ENCODE assay signal across 27 cellular contexts in the genomic region with DNA sequence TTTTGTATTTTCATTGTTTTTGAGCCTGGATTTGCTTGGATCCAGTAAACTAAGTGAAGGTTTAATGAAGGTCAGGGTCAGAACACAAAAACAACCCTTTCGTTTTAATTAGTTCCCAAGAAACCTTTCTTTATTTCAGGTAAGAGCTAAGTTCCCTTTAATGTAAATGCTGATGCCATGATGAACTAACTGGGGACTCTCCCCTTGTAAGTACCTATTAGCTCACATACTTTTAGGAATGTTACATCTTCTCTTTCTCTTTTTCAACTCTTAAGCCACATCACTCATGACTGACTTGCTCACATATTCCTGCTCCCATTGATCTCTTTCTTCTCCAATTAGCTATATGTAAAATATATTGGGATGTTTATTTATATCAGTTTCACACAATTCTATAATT.
DNase-seq lines count a peak whose midpoint lies in the region; ATAC-seq, FAIRE-seq and TF ChIP-seq lines count a peak whose summit lies in the region.
"Had no signal": no experiment of that assay in that cellular context is flagged by ENCODE, and none has a peak within 500 bp of the region (broad histone marks: within the 10 kb centered on the region; RNA-seq: fewer than 3 reads in every experiment).

No MANE protein-coding gene starts in this region.

- H3K23me2 ChIP-seq in H9 (ENCODE audit: insufficient read length, low read depth, low read length, poor library complexity, severe bottlenecking) (no peaks in the 10 kb centered on the region), H1 (ENCODE audit: low read depth, low read length) (no peaks in the 10 kb centered on the region)

- H2BK12ac ChIP-seq in H9 (ENCODE audit: insufficient read length, low read depth, low read length) = no peak overlapping the region
- H2BK12ac ChIP-seq in H1 (ENCODE audit: low read depth, low read length) = no peak overlapping the region

- no peaks in the 10 kb centered on the region for H4K20me1 ChIP-seq in H9 (ENCODE audit: control insufficient read depth, insufficient read depth, insufficient read length)
- H4K20me1 ChIP-seq in H1 (replicated peaks in 1 of 2; ENCODE audit: control insufficient read depth in 1 of 2, insufficient read depth in 2 of 2, low read length in 2 of 2) = no peaks in the 10 kb centered on the region
- H4K20me1 ChIP-seq: BLaER1 had no signal

- no peak overlapping the region for H2BK15ac ChIP-seq in H9 (ENCODE audit: low read depth, low read length)
- no peak overlapping the region for H2BK15ac ChIP-seq in H1 (ENCODE audit: low read length)

- peaks cover 0 to 3% (median 0%) of the 10 kb centered on the region in 3 experiments; a peak in 1 of 7 replicates for H3K36me3 Mint-ChIP-seq in H9 (ENCODE audit: insufficient read depth in 1 of 3, low read depth in 3 of 3)
- H3K36me3 Mint-ChIP-seq in stimulated activated naive B cell treated with anti-CD40 and anti-IgM and Interleukin-4, amounts not matched to agents 10 μg/mL and 1 μg/mL and 100 μg/mL, for 72 hours = no peaks in the 10 kb centered on the region
- H3K36me3 Mint-ChIP-seq in activated CD8-positive, alpha-beta T cell treated with anti-CD3 and anti-CD28 coated beads, Interleukin-2, amount 10 ng/mL, durations not matched to agents 7 days and 5 days (ENCODE audit: low read depth) = no peaks in the 10 kb centered on the region
- H3K36me3 Mint-ChIP-seq: CD14-positive monocyte; CD4-positive, alpha-beta memory T cell; CD4-positive, CD25-positive, alpha-beta regulatory T cell; CD8-positive, alpha-beta memory T cell had no signal

- H3K36me3 ChIP-seq in H1 (ENCODE audit: control insufficient read depth in 2 of 4, insufficient read depth in 4 of 4, low read length in 3 of 4) = no peaks in the 10 kb centered on the region
- H3K36me3 ChIP-seq: BE2C, BLaER1 had no signal

- TF ChIP-seq CTCF in H9 (conservative IDR thresholded peaks at IDR 0.05) (no peak), H1 (IDR thresholded peaks at IDR 0.05; ENCODE audit: control extremely low read depth in 1 of 3, insufficient read depth in 1 of 3, low read depth in 1 of 3, low read length in 3 of 3) (no peak)

- CTCF ChIA-PET in H1 (lab: Charles Lee; ENCODE audit: partially characterized antibody) = no interaction called here
- CTCF ChIA-PET in activated CD8-positive, alpha-beta T cell treated with anti-CD3 and anti-CD28 coated beads, Interleukin-2, amount 10 ng/mL, durations not matched to agents 7 days and 5 days (lab: Charles Lee) = no interaction called here

- no peaks in the 10 kb centered on the region for H3K79me1 ChIP-seq in H9 (ENCODE audit: insufficient read depth, low read depth, low read length, poor library complexity, severe bottlenecking)
- no peaks in the 10 kb centered on the region for H3K79me1 ChIP-seq in H1 (ENCODE audit: low read depth, low read length)

- H2AFZ ChIP-seq in H9 (ENCODE audit: low read length) (peak overlapping the region; percentile 14), H1 (ENCODE audit: low read length) (0 out of 2 replicates have a peak overlapping the region, but pooled peaks have one; percentile 30)

- H2BK120ac ChIP-seq in H9 (ENCODE audit: low read depth, low read length, poor library complexity, severe bottlenecking) (no peak overlapping the region), H1 (replicated peaks; ENCODE audit: low read depth, low read length) (no peak overlapping the region)

- H3K56ac ChIP-seq in H9 (ENCODE audit: insufficient read length, low read depth, low read length) = no peak overlapping the region
- no peak overlapping the region for H3K56ac ChIP-seq in H1 (replicated peaks; ENCODE audit: insufficient read length, low read depth, low read length)

- DNase-seq in H9 (no peak), H1 (ENCODE audit: low read depth in 1 of 2, low spot score in 2 of 2) (no peak), NCI-H1930 (lab: John Stamatoyannopoulos, UW) (no peak)
- DNase-seq in stimulated activated naive B cell treated with anti-CD40 and anti-IgM and Interleukin-4, amounts not matched to agents 10 μg/mL and 1 μg/mL and 100 μg/mL, for 72 hours = no peak
- no peak for DNase-seq in activated CD8-positive, alpha-beta T cell treated with anti-CD3 and anti-CD28 coated beads, Interleukin-2, amount 10 ng/mL, durations not matched to agents 7 days and 5 days
- DNase-seq: 8988T; ACHN; BE2C; C1 segment of cervical spinal cord; CD4-positive, alpha-beta memory T cell; CD4-positive, CD25-positive, alpha-beta regulatory T cell; CD8-positive, alpha-beta memory T cell; COR-L47; DMS 273 treated with DMSO at 0.1 percent for 48 hours; DMS153; DMS53; DMS79; DND-41; EL; GDM1 had no signal

- ATAC-seq in stimulated activated naive B cell treated with anti-CD40 and anti-IgM and Interleukin-4, amounts not matched to agents 10 μg/mL and 1 μg/mL and 100 μg/mL, for 72 hours (replicated peaks) = peak; percentile 54 to 76
- no peak for ATAC-seq in activated CD8-positive, alpha-beta T cell treated with anti-CD3 and anti-CD28 coated beads, Interleukin-2, amount 10 ng/mL, durations not matched to agents 7 days and 5 days
- no peak for ATAC-seq in GM21515 (IDR thresholded peaks at IDR 0.05; ENCODE audit: unreplicated experiment)
- ATAC-seq: GM12878 had no signal

- no peak for FAIRE-seq in H1 (lab: Jason Lieb, UNC)
- FAIRE-seq: A204.1, GM12878, GM12892, GM18507 had no signal

- no peak overlapping the region for H2BK20ac ChIP-seq in H9 (ENCODE audit: low read depth, low read length, poor library complexity, severe bottlenecking)
- H2BK20ac ChIP-seq in H1 (ENCODE audit: low read length) = no peak overlapping the region

- H3K4me3 ChIP-seq in H1 (ENCODE audit: extremely low read depth in 1 of 4, insufficient read depth in 2 of 4, low read depth in 3 of 4, low read length in 4 of 4) = no peak overlapping the region
- H3K4me3 ChIP-seq: BLaER1, GM12878 had no signal

- H3K9ac ChIP-seq in H9 (ENCODE audit: extremely low read depth, insufficient read length, low read length) = no peak overlapping the region
- no peak overlapping the region for H3K9ac ChIP-seq in H1 (replicated peaks in 1 of 4; ENCODE audit: extremely low read depth in 1 of 4, low read depth in 3 of 4, low read length in 3 of 4)
- H3K9ac ChIP-seq: BLaER1 had no signal

- H3K27ac ChIP-seq in H9 (ENCODE audit: insufficient read length, low read depth, low read length) (no peak overlapping the region), H1 (ENCODE audit: low read depth, low read length) (no peak overlapping the region)
- H3K27ac ChIP-seq: BLaER1 had no signal

- H3K4ac ChIP-seq in H9 (ENCODE audit: low read depth, low read length) (no peak overlapping the region), H1 (replicated peaks; ENCODE audit: insufficient read length, low read depth, low read length) (no peak overlapping the region)

- no peaks in the 10 kb centered on the region for H3K9me3 ChIP-seq in H9 (ENCODE audit: control insufficient read depth, low read depth, low read length)
- no peaks in the 10 kb centered on the region for H3K9me3 ChIP-seq in H1 (ENCODE audit: insufficient read depth in 2 of 2, low read depth in 1 of 2, low read length in 1 of 2)
- H3K9me3 ChIP-seq: BE2C, BLaER1 had no signal

- H3K14ac ChIP-seq in H9 (ENCODE audit: insufficient read depth, low read length) (no peak overlapping the region), H1 (ENCODE audit: insufficient read length) (no peak overlapping the region)

- POLR2A ChIA-PET in H1 (lab: Charles Lee; ENCODE audit: partially characterized antibody) = no interaction called here
- POLR2A ChIA-PET in activated CD8-positive, alpha-beta T cell treated with anti-CD3 and anti-CD28 coated beads, Interleukin-2, amount 10 ng/mL, durations not matched to agents 7 days and 5 days (lab: Charles Lee) = no interaction called here

- H2AK5ac ChIP-seq in H9 (ENCODE audit: insufficient read length, low read length) (no peak overlapping the region), H1 (ENCODE audit: low read depth, low read length) (no peak overlapping the region)

- H3K4me2 ChIP-seq in H9 (ENCODE audit: insufficient read depth, insufficient read length, low read length) = no peak overlapping the region
- no peak overlapping the region for H3K4me2 ChIP-seq in H1 (ENCODE audit: insufficient read depth in 1 of 2, low read depth in 2 of 2, low read length in 2 of 2)
- H3K4me2 ChIP-seq: BLaER1 had no signal

- H4K8ac ChIP-seq in H9 (replicated peaks; ENCODE audit: insufficient read length, low read depth, low read length) (no peak overlapping the region), H1 (ENCODE audit: extremely low read depth, insufficient read depth, low read length) (no peak overlapping the region)

- H3K27me3 ChIP-seq in H9 (ENCODE audit: insufficient read depth, low read length) = no peaks in the 10 kb centered on the region
- H3K27me3 ChIP-seq in H1 (replicated peaks in 1 of 4; ENCODE audit: control insufficient read depth in 3 of 4, extremely low read depth in 1 of 4, insufficient read depth in 3 of 4, low read length in 3 of 4) = no peaks in the 10 kb centered on the region
- H3K27me3 ChIP-seq: BE2C, BLaER1 had no signal

- H4K91ac ChIP-seq in H9 (ENCODE audit: insufficient read length, low read depth, low read length) (no peak overlapping the region), H1 (replicated peaks; ENCODE audit: insufficient read length, low read length) (no peak overlapping the region)

- H3K79me2 ChIP-seq in H9 (ENCODE audit: insufficient read depth, low read length) = no peaks in the 10 kb centered on the region
- H3K79me2 ChIP-seq in H1 (ENCODE audit: control insufficient read depth in 1 of 2, insufficient read depth in 2 of 2, low read length in 2 of 2) = no peaks in the 10 kb centered on the region

- no peak overlapping the region for H3T11ph ChIP-seq in H9 (ENCODE audit: low read length)

- H3K18ac ChIP-seq in H9 (ENCODE audit: insufficient read length, low read depth, low read length) (no peak overlapping the region), H1 (ENCODE audit: extremely low read depth, low read length) (no peak overlapping the region)

- H3K27me3 Mint-ChIP-seq in H9 (ENCODE audit: low read depth) = no peaks in the 10 kb centered on the region
- no peaks in the 10 kb centered on the region for H3K27me3 Mint-ChIP-seq in stimulated activated naive B cell treated with anti-CD40 and anti-IgM and Interleukin-4, amounts not matched to agents 10 μg/mL and 1 μg/mL and 100 μg/mL, for 72 hours
- no peaks in the 10 kb centered on the region for H3K27me3 Mint-ChIP-seq in activated CD8-positive, alpha-beta T cell treated with anti-CD3 and anti-CD28 coated beads, Interleukin-2, amount 10 ng/mL, durations not matched to agents 7 days and 5 days (ENCODE audit: low read depth)
- H3K27me3 Mint-ChIP-seq: CD4-positive, CD25-positive, alpha-beta regulatory T cell had no signal

- peaks cover 3 to 8% of the 10 kb centered on the region in 2 experiments; a peak in 4 of 5 replicates for H3K9me3 Mint-ChIP-seq in H9
- peaks cover 2 to 5% of the 10 kb centered on the region in 2 donors for H3K9me3 Mint-ChIP-seq in stimulated activated naive B cell treated with anti-CD40 and anti-IgM and Interleukin-4, amounts not matched to agents 10 μg/mL and 1 μg/mL and 100 μg/mL, for 72 hours
- H3K9me3 Mint-ChIP-seq in activated CD8-positive, alpha-beta T cell treated with anti-CD3 and anti-CD28 coated beads, Interleukin-2, amount 10 ng/mL, durations not matched to agents 7 days and 5 days (ENCODE audit: insufficient read depth) = peaks cover 3% of the 10 kb centered on the region

- no peak for TF ChIP-seq POLR2A in H1 (IDR thresholded peaks at IDR 0.05; ENCODE audit: control extremely low read depth in 1 of 2, low read depth in 2 of 2, low read length in 2 of 2)

- H3K23ac ChIP-seq in H9 (ENCODE audit: insufficient read length, low read depth, low read length) (no peak overlapping the region), H1 (ENCODE audit: insufficient read length) (no peak overlapping the region)

- no peak for TF ChIP-seq EP300 in H1 (IDR thresholded peaks at IDR 0.05; ENCODE audit: borderline replicate concordance in 1 of 2, low read depth in 2 of 2, low read length in 2 of 2)

- TF ChIP-seq RAD21 in H1 (IDR thresholded peaks at IDR 0.05 in 1 of 2, conservative IDR thresholded peaks at IDR 0.05 in 1 of 2; ENCODE audit: low read depth in 2 of 2, low read length in 2 of 2) = no peak

- no peak overlapping the region for H2BK5ac ChIP-seq in H9 (ENCODE audit: insufficient read length, low read length)
- no peak overlapping the region for H2BK5ac ChIP-seq in H1 (ENCODE audit: low read depth, low read length)

- no peaks in the 10 kb centered on the region for H3K4me1 Mint-ChIP-seq in H9
- H3K4me1 Mint-ChIP-seq in stimulated activated naive B cell treated with anti-CD40 and anti-IgM and Interleukin-4, amounts not matched to agents 10 μg/mL and 1 μg/mL and 100 μg/mL, for 72 hours = peaks cover 0 to 7% of the 10 kb centered on the region in 2 donors
- no peaks in the 10 kb centered on the region for H3K4me1 Mint-ChIP-seq in activated CD8-positive, alpha-beta T cell treated with anti-CD3 and anti-CD28 coated beads, Interleukin-2, amount 10 ng/mL, durations not matched to agents 7 days and 5 days (ENCODE audit: low read depth)
- H3K4me1 Mint-ChIP-seq: CD14-positive monocyte; CD4-positive, alpha-beta memory T cell; CD4-positive, CD25-positive, alpha-beta regulatory T cell; CD8-positive, alpha-beta memory T cell had no signal

- no peak overlapping the region for H4K5ac ChIP-seq in H9 (ENCODE audit: insufficient read length, low read depth, low read length)
- no peak overlapping the region for H4K5ac ChIP-seq in H1 (ENCODE audit: insufficient read length, low read depth, low read length)

- H3K27ac Mint-ChIP-seq in H9 = no peak overlapping the region
- H3K27ac Mint-ChIP-seq in stimulated activated naive B cell treated with anti-CD40 and anti-IgM and Interleukin-4, amounts not matched to agents 10 μg/mL and 1 μg/mL and 100 μg/mL, for 72 hours = no peak overlapping the region
- no peak overlapping the region for H3K27ac Mint-ChIP-seq in activated CD8-positive, alpha-beta T cell treated with anti-CD3 and anti-CD28 coated beads, Interleukin-2, amount 10 ng/mL, durations not matched to agents 7 days and 5 days
- H3K27ac Mint-ChIP-seq: CD14-positive monocyte; CD4-positive, alpha-beta memory T cell; CD4-positive, CD25-positive, alpha-beta regulatory T cell; CD8-positive, alpha-beta memory T cell had no signal

- H3K4me1 ChIP-seq in H9 (ENCODE audit: insufficient read depth, low read length) (no peaks in the 10 kb centered on the region), H1 (replicated peaks in 1 of 4; ENCODE audit: control insufficient read depth in 3 of 4, insufficient read depth in 4 of 4, low read length in 3 of 4) (no peaks in the 10 kb centered on the region)
- H3K4me1 ChIP-seq: BE2C, BLaER1 had no signal

- no peak overlapping the region for H3K4me3 Mint-ChIP-seq in H9
- H3K4me3 Mint-ChIP-seq in stimulated activated naive B cell treated with anti-CD40 and anti-IgM and Interleukin-4, amounts not matched to agents 10 μg/mL and 1 μg/mL and 100 μg/mL, for 72 hours = no peak overlapping the region
- H3K4me3 Mint-ChIP-seq in activated CD8-positive, alpha-beta T cell treated with anti-CD3 and anti-CD28 coated beads, Interleukin-2, amount 10 ng/mL, durations not matched to agents 7 days and 5 days = no peak overlapping the region
- H3K4me3 Mint-ChIP-seq: CD14-positive monocyte; CD4-positive, CD25-positive, alpha-beta regulatory T cell; CD8-positive, alpha-beta memory T cell had no signal

- no CpG with 5 or more reads among the region's 1 CpG for WGBS in H9 (ENCODE audit: extremely low coverage, insufficient read length, low lambda C conversion rate)
- 85% methylated on average over 1 of the region's 1 CpG; no CpG with 5 or more reads in 1 of the 2 experiments for WGBS in H1 (ENCODE audit: extremely low coverage in 1 of 2, insufficient coverage in 1 of 2, insufficient read length in 1 of 2, insufficient replicate concordance in 2 of 2, low coverage in 1 of 2, low lambda C conversion rate in 2 of 2, missing lambda C conversion rate in 1 of 2), 2 experiments

Comparison
In these comparisons a context has a peak if more than half of its experiments do, and no peak if none do; other contexts are left out.
1. ATAC-seq: peak in stimulated activated naive B cell treated with anti-CD40 and anti-IgM and Interleukin-4, amounts not matched to agents 10 μg/mL and 1 μg/mL and 100 μg/mL, for 72 hours (2 of 2); none in activated CD8-positive, alpha-beta T cell treated with anti-CD3 and anti-CD28 coated beads, Interleukin-2, amount 10 ng/mL, durations not matched to agents 7 days and 5 days (single experiment) and GM21515 (single experiment).